1 cellular context compared by ENCODE assay signal in genomic region chr15:100227781-100228180, GRCh38.
TF ChIP-seq lines count a peak whose summit lies in the region.

No MANE protein-coding gene starts in this region.

TF ChIP-seq in GM12878, 131 proteins besides CTCF, POLR2A, EP300 and RAD21 (continued from another document):
- TF ChIP-seq TBL1XR1 (IDR thresholded peaks at IDR 0.05; ENCODE audit: low read depth, low read length) (no peak), IRF4 (IDR thresholded peaks at IDR 0.05; ENCODE audit: low read depth, low read length) (no peak), SUPT20H (IDR thresholded peaks at IDR 0.05; ENCODE audit: borderline replicate concordance, control insufficient read depth, low read depth, low read length) (no peak), POLR2AphosphoS2 (IDR thresholded peaks at IDR 0.05; ENCODE audit: low read depth, low read length) (no peak), CBX3 (IDR thresholded peaks at IDR 0.05; ENCODE audit: borderline replicate concordance, low read depth) (no peak), JUND (IDR thresholded peaks at IDR 0.05; ENCODE audit: low read depth, low read length) (no peak), LARP7 (IDR thresholded peaks at IDR 0.05) (no peak), TAF1 (IDR thresholded peaks at IDR 0.05; ENCODE audit: borderline replicate concordance, low read depth, low read length) (no peak), IKZF2 (IDR thresholded peaks at IDR 0.05) (no peak), ASH2L (IDR thresholded peaks at IDR 0.05; ENCODE audit: borderline replicate concordance, low read depth) (no peak), EZH2 (IDR thresholded peaks at IDR 0.05; ENCODE audit: borderline replicate concordance, control insufficient read depth, low read depth, low read length) (no peak), TCF3 (IDR thresholded peaks at IDR 0.05; ENCODE audit: borderline replicate concordance, insufficient read depth, low read depth, low read length) (no peak), NFXL1 (IDR thresholded peaks at IDR 0.05; ENCODE audit: borderline replicate concordance) (no peak), CEBPZ (IDR thresholded peaks at IDR 0.05; ENCODE audit: low read depth, low read length) (no peak), ETV6 (conservative IDR thresholded peaks at IDR 0.05 in 1 of 2, IDR thresholded peaks at IDR 0.05 in 1 of 2; ENCODE audit: borderline replicate concordance in 1 of 2, low read depth in 1 of 2) (no peak), ZZZ3 (IDR thresholded peaks at IDR 0.05; ENCODE audit: control insufficient read depth, insufficient read length, low read depth) (no peak)
